ENCODE assay signal across 20 cellular contexts in the genomic region with DNA sequence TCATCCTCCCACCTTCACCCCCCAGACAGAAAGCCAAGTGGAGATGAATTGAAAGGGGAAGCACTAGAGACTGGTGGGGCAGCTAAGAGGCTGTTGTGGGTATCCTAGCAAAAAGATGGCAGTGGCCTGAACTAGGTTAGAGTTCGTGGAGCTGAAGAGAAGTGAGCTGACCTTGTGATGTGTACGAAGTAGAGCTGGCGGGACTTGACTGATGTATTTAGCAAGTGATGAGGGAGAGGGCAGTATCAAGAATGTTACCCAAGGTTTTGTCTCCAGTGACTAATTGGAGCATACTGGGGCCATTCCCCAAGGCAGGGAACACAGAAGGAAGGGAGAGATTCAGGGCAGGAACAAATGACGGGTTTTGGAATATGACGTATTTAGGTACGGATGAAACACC. TPM values are rescaled to one million over a fixed set of nuclear protein-coding genes. Genes with fewer than 3 reads are reported as not detected.
"Had no signal": no experiment of that assay in that cellular context is flagged by ENCODE, and none has a peak within 500 bp of the region (broad histone marks: within the 10 kb centered on the region; RNA-seq: fewer than 3 reads in every experiment).

No MANE protein-coding gene starts in this region.

- ATAC-seq: activated naive CD8-positive, alpha-beta T cell treated with anti-CD3 and anti-CD28 coated beads, Interleukin-2, amount 50 U/mL, for 24 hours; gastrocnemius medialis; right cardiac atrium; stimulated activated effector memory CD8-positive, alpha-beta T cell treated with anti-CD3 and anti-CD28 coated beads, Interleukin-12 subunit alpha, Interleukin-12 subunit beta, amount 100 ng/mL, for 72 hours; upper lobe of right lung had no signal

- DNase-seq: activated CD4-positive, alpha-beta memory T cell treated with anti-CD3 and anti-CD28 coated beads, Interleukin-2, amount 10 ng/mL, durations not matched to agents 7 days and 5 days; activated naive CD4-positive, alpha-beta T cell treated with anti-CD3 and anti-CD28 coated beads, Interleukin-2, amount 10 ng/mL, durations not matched to agents 7 days and 5 days; activated naive CD8-positive, alpha-beta T cell treated with anti-CD3 and anti-CD28 coated beads, Interleukin-2, amount 50 U/mL, for 24 hours; activated T-cell treated with anti-CD3 and anti-CD28 coated beads, Interleukin-2, amount 50 U/mL, for 1 hour; aorta; brain microvascular endothelial cell; colonic mucosa; gastrocnemius medialis; head of caudate nucleus; psoas muscle; right cardiac atrium; small intestine; stimulated activated CD4-positive, alpha-beta T cell treated with anti-CD3 and anti-CD28 coated beads, Interleukin-15, amount 100 ng/mL, for 24 hours; stimulated activated CD4-positive, alpha-beta T cell treated with anti-CD3 and anti-CD28 coated beads, Interleukin-4, amount 100 ng/mL, for 1 hour; T-helper 2 cell; testis; upper lobe of right lung; WERI-Rb-1 had no signal

- H3K27me3 ChIP-seq: brain microvascular endothelial cell, colonic mucosa, gastrocnemius medialis, testis, upper lobe of right lung had no signal

- H3K4me1 ChIP-seq: colonic mucosa, testis, upper lobe of right lung had no signal

- H3K36me3 ChIP-seq: brain microvascular endothelial cell, colonic mucosa, gastrocnemius medialis, upper lobe of right lung, WERI-Rb-1 had no signal

- H3K9me3 ChIP-seq: colonic mucosa, gastrocnemius medialis, psoas muscle, testis, upper lobe of right lung had no signal

- H3K4me3 ChIP-seq: colonic mucosa, gastrocnemius medialis, psoas muscle, testis, upper lobe of right lung had no signal

- H3K27ac ChIP-seq: brain microvascular endothelial cell, colonic mucosa, gastrocnemius medialis, psoas muscle, testis, upper lobe of right lung, WERI-Rb-1 had no signal

RNA-seq across cellular contexts. Expression of a gene that starts 50.0 kb away (rescaled TPM):
- total RNA-seq: activated CD4-positive, alpha-beta memory T cell treated with anti-CD3 and anti-CD28 coated beads, Interleukin-2, amount 10 ng/mL, durations not matched to agents 7 days and 5 days had no signal
- polyA plus RNA-seq: neural cell had no signal
